ENCODE assay signal across 1 cellular context in genomic region chr17:2401426-2402221, GRCh38.
TF ChIP-seq lines count a peak whose summit lies in the region.

No MANE protein-coding gene starts in this region.

TF ChIP-seq in HepG2, 621 proteins besides CTCF, POLR2A, EP300 and RAD21 (continued from another document and continues in another):
- TF ChIP-seq RERE (CRISPR knock-in tag; IDR thresholded peaks at IDR 0.05; ENCODE audit: low read depth) (no peak), HNF4G (IDR thresholded peaks at IDR 0.05; ENCODE audit: borderline replicate concordance, low read depth, low read length) (peak; percentile 51; the same call in 1 of the 2 replicates), HNF4G (CRISPR knock-in tag; IDR thresholded peaks at IDR 0.05; ENCODE audit: borderline replicate concordance, low read depth) (no peak), IRF9 (CRISPR knock-in tag; IDR thresholded peaks at IDR 0.05; ENCODE audit: borderline replicate concordance) (peak; percentile 47; the same call in 1 of the 2 replicates), ISX (CRISPR knock-in tag; conservative IDR thresholded peaks at IDR 0.05) (no peak), STAT6 (CRISPR knock-in tag; IDR thresholded peaks at IDR 0.05; ENCODE audit: borderline replicate concordance) (no peak), DRAP1 (CRISPR knock-in tag; IDR thresholded peaks at IDR 0.05) (0 out of 2 replicates have a peak, but pooled peaks have one; percentile 26), HDAC2 (CRISPR knock-in tag; IDR thresholded peaks at IDR 0.05) (peak; percentile 50; the same call in 1 of the 2 replicates), ZNF350 (CRISPR knock-in tag; IDR thresholded peaks at IDR 0.05; ENCODE audit: borderline replicate concordance, low read depth) (peak; percentile 69; the same call in 1 of the 2 replicates), ZSCAN21 (CRISPR knock-in tag; IDR thresholded peaks at IDR 0.05; ENCODE audit: borderline replicate concordance) (peak; percentile 70; the same call in 1 of the 2 replicates), GRHL1 (CRISPR knock-in tag; conservative IDR thresholded peaks at IDR 0.05) (no peak), ZNF891 (CRISPR knock-in tag; IDR thresholded peaks at IDR 0.05) (peak; percentile 27; the same call in 1 of the 2 replicates), ARID4A (CRISPR knock-in tag; IDR thresholded peaks at IDR 0.05; ENCODE audit: borderline replicate concordance) (peak; percentile 97), CREM (IDR thresholded peaks at IDR 0.05) (peak; percentile 91), CREM (CRISPR knock-in tag; IDR thresholded peaks at IDR 0.05) (peak; percentile 28; the same call in 1 of the 2 replicates), SIN3A (IDR thresholded peaks at IDR 0.05; ENCODE audit: borderline replicate concordance, low read depth, low read length) (peak; percentile 84; the same call in 1 of the 2 replicates), ZNF768 (CRISPR knock-in tag; IDR thresholded peaks at IDR 0.05) (peak; percentile 23; the same call in 1 of the 2 replicates), NFYB (CRISPR knock-in tag; IDR thresholded peaks at IDR 0.05) (peak; percentile 86), ASH2L (IDR thresholded peaks at IDR 0.05; ENCODE audit: insufficient read length, low read depth, low read length) (no peak), ZNF746 (CRISPR knock-in tag; IDR thresholded peaks at IDR 0.05) (0 out of 2 replicates have a peak, but pooled peaks have one; percentile 27), ZBTB37 (CRISPR knock-in tag; IDR thresholded peaks at IDR 0.05) (no peak), ZNF749 (CRISPR knock-in tag; IDR thresholded peaks at IDR 0.05; ENCODE audit: borderline replicate concordance) (peak; percentile 51; the same call in 1 of the 2 replicates), HNRNPLL (IDR thresholded peaks at IDR 0.05; ENCODE audit: low read depth, low read length, poor library complexity, severe bottlenecking) (peak; percentile 82), BRCA1 (CRISPR knock-in tag; IDR thresholded peaks at IDR 0.05) (peak; percentile 60), ZNF484 (CRISPR knock-in tag; IDR thresholded peaks at IDR 0.05; ENCODE audit: borderline replicate concordance, low read depth) (no peak), YY1 (IDR thresholded peaks at IDR 0.05; ENCODE audit: insufficient read depth, insufficient replicate concordance, low read depth, low read length) (peak; percentile 71), ZNF329 (CRISPR knock-in tag; IDR thresholded peaks at IDR 0.05; ENCODE audit: low read depth) (no peak), GATAD1 (CRISPR knock-in tag; IDR thresholded peaks at IDR 0.05) (peak; percentile 72; the same call in 1 of the 2 replicates), MEIS1 (CRISPR knock-in tag; IDR thresholded peaks at IDR 0.05; ENCODE audit: borderline replicate concordance) (peak; percentile 84; the same call in 1 of the 2 replicates), GABPA (IDR thresholded peaks at IDR 0.05; ENCODE audit: low read depth, low read length) (no peak; the same call in 1 of the 2 replicates), GABPA (CRISPR knock-in tag; IDR thresholded peaks at IDR 0.05; ENCODE audit: low read depth) (peak; percentile 53; the same call in 1 of the 2 replicates), FOXK1 (CRISPR knock-in tag; IDR thresholded peaks at IDR 0.05; ENCODE audit: borderline replicate concordance, low read depth) (peak; percentile 97), CBX2 (IDR thresholded peaks at IDR 0.05; ENCODE audit: low read depth, low read length) (peak; percentile 50; the same call in 1 of the 2 replicates), CBX2 (CRISPR knock-in tag; IDR thresholded peaks at IDR 0.05; ENCODE audit: low read depth) (no peak), SALL2 (CRISPR knock-in tag; IDR thresholded peaks at IDR 0.05) (no peak; the same call in 1 of the 2 replicates), CBFB (CRISPR knock-in tag; IDR thresholded peaks at IDR 0.05) (no peak; the same call in 1 of the 2 replicates), FOXA1 (IDR thresholded peaks at IDR 0.05) (no peak), FOXA1 (CRISPR knock-in tag; IDR thresholded peaks at IDR 0.05) (peak; percentile 56), E2F1 (CRISPR knock-in tag; IDR thresholded peaks at IDR 0.05) (peak; percentile 40; the same call in 1 of the 2 replicates), NFYC (CRISPR knock-in tag; IDR thresholded peaks at IDR 0.05) (peak; percentile 88), TFAP4 (IDR thresholded peaks at IDR 0.05; ENCODE audit: borderline replicate concordance, low read depth) (peak; percentile 56; the same call in 1 of the 2 replicates)
